Comparison of ENCODE assay signal across 24 cellular contexts in the genomic region with DNA sequence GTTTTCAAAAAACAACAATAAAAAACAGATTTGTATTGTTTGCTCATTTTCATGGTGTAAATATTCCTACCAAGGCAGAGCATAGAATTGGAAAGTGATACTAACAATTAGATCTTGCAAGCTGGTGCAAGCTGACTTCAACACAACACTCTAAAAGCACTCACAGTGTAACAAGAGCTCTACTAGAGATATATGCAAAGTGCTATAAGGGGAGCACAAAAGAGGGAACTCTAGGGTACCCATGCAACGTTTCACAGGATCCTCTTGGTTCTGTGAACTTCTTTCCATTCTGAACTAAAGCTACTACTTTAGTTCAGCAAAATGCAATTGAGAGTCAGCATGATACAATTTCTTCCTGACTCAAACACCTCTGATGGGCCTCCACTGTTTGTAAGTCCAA.
"Had no signal": no experiment of that assay in that cellular context is flagged by ENCODE, and none has a peak within 500 bp of the region (broad histone marks: within the 10 kb centered on the region; RNA-seq: fewer than 3 reads in every experiment).

No MANE protein-coding gene starts in this region.

- H3K9me3 ChIP-seq: esophagus squamous epithelium, lower lobe of right lung, neutrophil, pancreas, right lobe of liver, tibial nerve, vagina had no signal

- H3K27me3 ChIP-seq: esophagus squamous epithelium, neutrophil, pancreas, right lobe of liver, tibial nerve, vagina had no signal

- H3K36me3 ChIP-seq: esophagus squamous epithelium, lower lobe of right lung, neutrophil, pancreas, right lobe of liver, tibial nerve, vagina had no signal

- DNase-seq: activated CD4-positive, alpha-beta T cell treated with anti-CD3 and anti-CD28 coated beads, Interleukin-2, amount 50 U/mL, for 1 hour; activated CD4-positive, CD25-positive, alpha-beta regulatory T cell treated with anti-CD3 and anti-CD28 coated beads, Interleukin-2, amount 50 U/mL, for 72 hours; activated CD8-positive, alpha-beta memory T cell treated with anti-CD3 and anti-CD28 coated beads, Interleukin-2, amount 50 U/mL, for 4 hours; activated effector memory CD4-positive, alpha-beta T cell treated with Interleukin-2 at 50 U/mL for 16 hours; activated naive CD4-positive, alpha-beta T cell treated with anti-CD3 and anti-CD28 coated beads, Interleukin-2, amount 10 ng/mL, durations not matched to agents 7 days and 5 days; activated naive CD8-positive, alpha-beta T cell treated with anti-CD3 and anti-CD28 coated beads, Interleukin-2, amount 50 U/mL, for 24 hours; activated T-cell treated with anti-CD3 and anti-CD28 coated beads, Interleukin-2, amount 50 U/mL, for 4 hours; anterior cingulate cortex; caudate nucleus; effector memory CD8-positive, alpha-beta T cell; esophagus squamous epithelium; glutamatergic neuron; hippocampal formation; islet precursor cell; lower lobe of right lung; naive thymus-derived CD8-positive, alpha-beta T cell; pancreas; right lobe of liver; small intestine; stimulated activated CD4-positive, alpha-beta T cell treated with anti-CD3 and anti-CD28 coated beads, Interleukin-15, amount 100 ng/mL, for 24 hours; stimulated activated CD4-positive, alpha-beta T cell treated with anti-CD3 and anti-CD28 coated beads, Interleukin-2, amount 100 ng/mL, for 48 hours had no signal

- H3K4me3 ChIP-seq: esophagus squamous epithelium, lower lobe of right lung, pancreas, right lobe of liver, tibial nerve, vagina had no signal

- H3K4me1 ChIP-seq: esophagus squamous epithelium, lower lobe of right lung, pancreas, right lobe of liver, tibial nerve, vagina had no signal

- ATAC-seq: activated naive CD8-positive, alpha-beta T cell treated with anti-CD3 and anti-CD28 coated beads, Interleukin-2, amount 50 U/mL, for 24 hours; activated T-cell treated with anti-CD3 and anti-CD28 coated beads, Interleukin-2, amount 50 U/mL, for 4 hours; effector memory CD8-positive, alpha-beta T cell; lower lobe of right lung; naive thymus-derived CD8-positive, alpha-beta T cell; pancreas; right lobe of liver had no signal

- H3K27ac ChIP-seq: esophagus squamous epithelium, lower lobe of right lung, neutrophil, pancreas, right lobe of liver, tibial nerve, vagina had no signal
